ENCODE assay signal across 24 cellular contexts in the genomic region with DNA sequence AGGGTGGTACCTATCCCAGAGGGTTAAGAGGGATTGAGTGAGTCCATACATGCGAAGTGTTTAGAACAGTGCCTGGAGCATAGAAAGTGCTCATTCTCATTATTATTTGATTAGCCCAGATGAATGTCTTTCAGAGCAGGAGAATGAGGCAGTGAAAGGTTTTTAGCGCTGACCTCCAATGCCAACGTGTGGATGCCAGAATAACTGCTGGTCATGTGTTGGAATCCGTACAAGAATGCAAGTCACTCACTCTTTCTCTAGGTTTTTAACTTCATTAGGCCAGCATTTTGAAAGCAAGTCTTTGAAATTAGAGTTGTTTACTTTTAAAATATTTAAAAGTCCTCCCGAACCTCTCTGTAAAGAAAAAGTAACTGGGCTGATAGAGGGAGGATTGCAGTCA.
"Had no signal": no experiment of that assay in that cellular context is flagged by ENCODE, and none has a peak within 500 bp of the region (broad histone marks: within the 10 kb centered on the region; RNA-seq: fewer than 3 reads in every experiment).

No MANE protein-coding gene starts in this region.

- H3K27me3 ChIP-seq: ovary, right atrium auricular region, testis had no signal

- H3K4me3 ChIP-seq: esophagus muscularis mucosa, heart right ventricle, lower lobe of right lung, ovary, psoas muscle, right atrium auricular region, stomach, testis, tibial artery had no signal

- H3K9me3 ChIP-seq: esophagus muscularis mucosa, heart right ventricle, lower lobe of right lung, ovary, psoas muscle, right atrium auricular region, stomach, testis, tibial artery had no signal

- ATAC-seq: effector memory CD8-positive, alpha-beta T cell; heart right ventricle; left ventricle myocardium superior; lower lobe of right lung; naive thymus-derived CD8-positive, alpha-beta T cell; psoas muscle; sciatic nerve; stimulated activated effector memory CD8-positive, alpha-beta T cell treated with anti-CD3 and anti-CD28 coated beads, Interleukin-12 subunit alpha, Interleukin-12 subunit beta, amount 100 ng/mL, for 72 hours had no signal

- H3K36me3 ChIP-seq: esophagus muscularis mucosa, heart right ventricle, lower lobe of right lung, ovary, right atrium auricular region, stomach, tibial artery had no signal

- DNase-seq: cerebellar nuclear complex; cortex of kidney; effector memory CD8-positive, alpha-beta T cell; foreskin melanocyte; glutamatergic neuron; heart right ventricle; hippocampal formation; left ventricle myocardium superior; lower lobe of right lung; naive thymus-derived CD8-positive, alpha-beta T cell; occipital lobe; ovary; posterior cingulate gyrus; psoas muscle; stimulated activated CD4-positive, alpha-beta T cell treated with anti-CD3 and anti-CD28 coated beads, Interleukin-2, amount 100 ng/mL, for 24 hours; stimulated activated CD4-positive, alpha-beta T cell treated with anti-CD3 and anti-CD28 coated beads, Interleukin-4, amount 100 ng/mL, for 24 hours; stimulated activated naive CD4-positive, alpha-beta T cell treated with Interleukin-2 at 50 U/mL for 16 hours; stomach; testis; tibial artery had no signal

- H3K4me1 ChIP-seq: esophagus muscularis mucosa, heart right ventricle, lower lobe of right lung, psoas muscle, right atrium auricular region, stomach, testis, tibial artery had no signal

- H3K27ac ChIP-seq: esophagus muscularis mucosa, heart right ventricle, lower lobe of right lung, ovary, psoas muscle, right atrium auricular region, stomach, testis, tibial artery had no signal
